ENCODE assay signal across 1 cellular context in the genomic region with DNA sequence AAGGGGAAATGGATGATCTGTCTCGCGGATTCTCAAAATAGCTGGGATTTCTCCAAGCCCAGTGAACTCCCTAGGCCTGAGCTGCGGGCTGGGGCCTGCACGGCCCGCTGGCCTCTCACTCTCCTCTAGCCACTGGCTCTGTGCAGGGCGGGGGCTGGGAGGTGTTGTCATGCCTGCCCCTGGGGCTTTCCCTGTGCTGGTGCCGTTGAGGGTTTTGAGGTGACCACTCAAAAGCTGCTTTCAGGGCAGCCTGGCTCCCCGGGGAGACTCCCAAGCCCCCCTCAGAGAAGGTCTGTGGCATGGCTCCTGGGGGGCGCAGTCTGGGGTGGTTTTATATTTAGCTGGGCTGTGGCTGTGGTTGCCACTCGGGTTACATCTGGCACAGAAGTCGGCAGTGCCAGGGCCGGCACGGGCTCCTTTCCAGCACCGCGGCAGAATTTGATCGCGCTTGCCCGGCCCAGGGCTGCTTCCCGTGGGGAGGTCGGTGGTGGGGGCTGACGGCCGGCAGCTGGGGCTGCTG.
TF ChIP-seq lines count a peak whose summit lies in the region.

No MANE protein-coding gene starts in this region.

TF ChIP-seq in K562, 482 proteins besides CTCF, POLR2A, EP300 and RAD21:
- TF ChIP-seq SIX5 (IDR thresholded peaks at IDR 0.05; ENCODE audit: borderline replicate concordance in 1 of 2, insufficient read depth in 1 of 2, low read depth in 1 of 2, low read length in 2 of 2) (no peak), KAT8 (IDR thresholded peaks at IDR 0.05; ENCODE audit: low read depth) (no peak), ARHGAP35 (IDR thresholded peaks at IDR 0.05; ENCODE audit: partially characterized antibody) (no peak), MED1 (CRISPR knock-in tag; IDR thresholded peaks at IDR 0.05; ENCODE audit: borderline replicate concordance) (no peak), NFYB (IDR thresholded peaks at IDR 0.05; ENCODE audit: extremely low read depth, insufficient read length) (no peak), GTF2A2 (tag; IDR thresholded peaks at IDR 0.05) (no peak), NCOA6 (IDR thresholded peaks at IDR 0.05) (no peak), ZNF324 (CRISPR knock-in tag; IDR thresholded peaks at IDR 0.05) (no peak), CBX1 (IDR thresholded peaks at IDR 0.05; ENCODE audit: low read depth) (no peak), GATAD2A (IDR thresholded peaks at IDR 0.05) (no peak), TAF15 (IDR thresholded peaks at IDR 0.05; ENCODE audit: low read depth, low read length) (no peak)
- TF ChIP-seq, protein P1, sequence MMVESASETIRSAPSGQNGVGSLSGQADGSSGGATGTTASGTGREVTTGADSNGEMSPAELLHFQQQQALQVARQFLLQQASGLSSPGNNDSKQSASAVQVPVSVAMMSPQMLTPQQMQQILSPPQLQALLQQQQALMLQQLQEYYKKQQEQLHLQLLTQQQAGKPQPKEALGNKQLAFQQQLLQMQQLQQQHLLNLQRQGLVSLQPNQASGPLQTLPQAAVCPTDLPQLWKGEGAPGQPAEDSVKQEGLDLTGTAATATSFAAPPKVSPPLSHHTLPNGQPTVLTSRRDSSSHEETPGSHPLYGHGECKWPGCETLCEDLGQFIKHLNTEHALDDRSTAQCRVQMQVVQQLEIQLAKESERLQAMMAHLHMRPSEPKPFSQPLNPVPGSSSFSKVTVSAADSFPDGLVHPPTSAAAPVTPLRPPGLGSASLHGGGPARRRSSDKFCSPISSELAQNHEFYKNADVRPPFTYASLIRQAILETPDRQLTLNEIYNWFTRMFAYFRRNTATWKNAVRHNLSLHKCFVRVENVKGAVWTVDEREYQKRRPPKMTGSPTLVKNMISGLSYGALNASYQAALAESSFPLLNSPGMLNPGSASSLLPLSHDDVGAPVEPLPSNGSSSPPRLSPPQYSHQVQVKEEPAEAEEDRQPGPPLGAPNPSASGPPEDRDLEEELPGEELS (CRISPR knock-in tag; IDR thresholded peaks at IDR 0.05; ENCODE audit: borderline replicate concordance): no peak
- TF ChIP-seq, protein P2, sequence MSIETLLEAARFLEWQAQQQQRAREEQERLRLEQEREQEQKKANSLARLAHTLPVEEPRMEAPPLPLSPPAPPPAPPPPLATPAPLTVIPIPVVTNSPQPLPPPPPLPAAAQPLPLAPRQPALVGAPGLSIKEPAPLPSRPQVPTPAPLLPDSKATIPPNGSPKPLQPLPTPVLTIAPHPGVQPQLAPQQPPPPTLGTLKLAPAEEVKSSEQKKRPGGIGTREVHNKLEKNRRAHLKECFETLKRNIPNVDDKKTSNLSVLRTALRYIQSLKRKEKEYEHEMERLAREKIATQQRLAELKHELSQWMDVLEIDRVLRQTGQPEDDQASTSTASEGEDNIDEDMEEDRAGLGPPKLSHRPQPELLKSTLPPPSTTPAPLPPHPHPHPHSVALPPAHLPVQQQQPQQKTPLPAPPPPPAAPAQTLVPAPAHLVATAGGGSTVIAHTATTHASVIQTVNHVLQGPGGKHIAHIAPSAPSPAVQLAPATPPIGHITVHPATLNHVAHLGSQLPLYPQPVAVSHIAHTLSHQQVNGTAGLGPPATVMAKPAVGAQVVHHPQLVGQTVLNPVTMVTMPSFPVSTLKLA (conservative IDR thresholded peaks at IDR 0.05): no peak
- TF ChIP-seq, protein P3, sequence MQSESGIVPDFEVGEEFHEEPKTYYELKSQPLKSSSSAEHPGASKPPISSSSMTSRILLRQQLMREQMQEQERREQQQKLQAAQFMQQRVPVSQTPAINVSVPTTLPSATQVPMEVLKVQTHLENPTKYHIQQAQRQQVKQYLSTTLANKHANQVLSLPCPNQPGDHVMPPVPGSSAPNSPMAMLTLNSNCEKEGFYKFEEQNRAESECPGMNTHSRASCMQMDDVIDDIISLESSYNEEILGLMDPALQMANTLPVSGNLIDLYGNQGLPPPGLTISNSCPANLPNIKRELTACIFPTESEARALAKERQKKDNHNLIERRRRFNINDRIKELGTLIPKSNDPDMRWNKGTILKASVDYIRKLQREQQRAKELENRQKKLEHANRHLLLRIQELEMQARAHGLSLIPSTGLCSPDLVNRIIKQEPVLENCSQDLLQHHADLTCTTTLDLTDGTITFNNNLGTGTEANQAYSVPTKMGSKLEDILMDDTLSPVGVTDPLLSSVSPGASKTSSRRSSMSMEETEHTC (IDR thresholded peaks at IDR 0.05): no peak
